In genomic region chr2:88735853-88736252, GRCh38 we compare ENCODE assay signal across 1 cellular context.
TF ChIP-seq lines count a peak whose summit lies in the region.

No MANE protein-coding gene starts in this region.

TF ChIP-seq in K562, 482 proteins besides CTCF, POLR2A, EP300 and RAD21 (continued from another document and continues in another):
- TF ChIP-seq RERE (CRISPR knock-in tag; IDR thresholded peaks at IDR 0.05; ENCODE audit: borderline replicate concordance) (no peak), U2AF1 (optimal IDR thresholded peaks at IDR 0.05; ENCODE audit: low read depth, low read length) (no peak), ZNF436 (CRISPR knock-in tag; IDR thresholded peaks at IDR 0.05) (no peak), SMAD1 (IDR thresholded peaks at IDR 0.05; ENCODE audit: low read depth, low read length, partially characterized antibody) (no peak), ASH1L (IDR thresholded peaks at IDR 0.05; ENCODE audit: borderline replicate concordance, low read depth, partially characterized antibody) (no peak), IRF9 (tag; IDR thresholded peaks at IDR 0.05) (no peak), ZNF395 (CRISPR knock-in tag; IDR thresholded peaks at IDR 0.05) (no peak), MAFK (IDR thresholded peaks at IDR 0.05; ENCODE audit: low read length) (peak; percentile 78; the same call in 1 of the 2 replicates), ZNF140 (CRISPR knock-in tag; IDR thresholded peaks at IDR 0.05) (no peak), ZC3H4 (CRISPR knock-in tag; IDR thresholded peaks at IDR 0.05; ENCODE audit: borderline replicate concordance) (no peak), ZNF778 (CRISPR knock-in tag; IDR thresholded peaks at IDR 0.05) (no peak), CAMTA2 (CRISPR knock-in tag; conservative IDR thresholded peaks at IDR 0.05) (no peak), ZNF263 (CRISPR knock-in tag; IDR thresholded peaks at IDR 0.05; ENCODE audit: borderline replicate concordance) (no peak), PML (IDR thresholded peaks at IDR 0.05; ENCODE audit: low read length) (no peak), FOXM1 (IDR thresholded peaks at IDR 0.05; ENCODE audit: low read depth) (no peak), FOXM1 (CRISPR knock-in tag; IDR thresholded peaks at IDR 0.05; ENCODE audit: low read depth) (no peak), CHAMP1 (IDR thresholded peaks at IDR 0.05) (no peak), CREB3L1 (IDR thresholded peaks at IDR 0.05; ENCODE audit: borderline replicate concordance, low read depth) (no peak), ATF3 (IDR thresholded peaks at IDR 0.05) (no peak), ATF3 (CRISPR knock-in tag; conservative IDR thresholded peaks at IDR 0.05) (no peak), RUNX1 (IDR thresholded peaks at IDR 0.05; ENCODE audit: low read depth) (no peak), PHF20 (IDR thresholded peaks at IDR 0.05; ENCODE audit: partially characterized antibody) (no peak), MAFG (tag; conservative IDR thresholded peaks at IDR 0.05) (peak; percentile 89), ZSCAN29 (IDR thresholded peaks at IDR 0.05) (no peak), GABPB2 (CRISPR knock-in tag; conservative IDR thresholded peaks at IDR 0.05) (no peak), NR2F6 (CRISPR knock-in tag; IDR thresholded peaks at IDR 0.05) (no peak), SREBF1 (IDR thresholded peaks at IDR 0.05; ENCODE audit: borderline replicate concordance, low read depth, low read length) (no peak), FOXJ2 (tag; IDR thresholded peaks at IDR 0.05) (no peak), CSDE1 (IDR thresholded peaks at IDR 0.05) (no peak), HOXB6 (CRISPR knock-in tag; IDR thresholded peaks at IDR 0.05; ENCODE audit: borderline replicate concordance) (no peak), PTRF (tag; IDR thresholded peaks at IDR 0.05) (no peak), NCOR1 (IDR thresholded peaks at IDR 0.05) (no peak), ZNF583 (CRISPR knock-in tag; IDR thresholded peaks at IDR 0.05) (no peak), ZNF639 (CRISPR knock-in tag; conservative IDR thresholded peaks at IDR 0.05 in 1 of 2, IDR thresholded peaks at IDR 0.05 in 1 of 2) (no peak), THRB (CRISPR knock-in tag; conservative IDR thresholded peaks at IDR 0.05) (no peak), YBX1 (IDR thresholded peaks at IDR 0.05) (no peak), HIVEP1 (CRISPR knock-in tag; IDR thresholded peaks at IDR 0.05) (no peak), ZNF41 (CRISPR knock-in tag; conservative IDR thresholded peaks at IDR 0.05) (no peak), RHOXF2B (CRISPR knock-in tag; conservative IDR thresholded peaks at IDR 0.05) (no peak), MAFF (IDR thresholded peaks at IDR 0.05; ENCODE audit: low read length) (peak; percentile 57), HNRNPH1 (optimal IDR thresholded peaks at IDR 0.05; ENCODE audit: low read depth, low read length) (no peak), CBFA2T3 (IDR thresholded peaks at IDR 0.05) (0 out of 2 replicates have a peak, but pooled peaks have one; percentile 11), CLOCK (CRISPR knock-in tag; IDR thresholded peaks at IDR 0.05; ENCODE audit: borderline replicate concordance) (no peak), ARHGAP35 (IDR thresholded peaks at IDR 0.05; ENCODE audit: partially characterized antibody) (no peak), KAT2B (IDR thresholded peaks at IDR 0.05; ENCODE audit: low read depth, low read length) (no peak), ZNF354B (CRISPR knock-in tag; IDR thresholded peaks at IDR 0.05) (no peak), XRCC3 (IDR thresholded peaks at IDR 0.05) (no peak), ZNF511 (CRISPR knock-in tag; IDR thresholded peaks at IDR 0.05) (no peak), ETS2 (tag; IDR thresholded peaks at IDR 0.05; ENCODE audit: borderline replicate concordance, poor library complexity, severe bottlenecking) (no peak), EZH2 (IDR thresholded peaks at IDR 0.05; ENCODE audit: borderline replicate concordance, low read depth, low read length) (no peak), CTBP1 (IDR thresholded peaks at IDR 0.05; ENCODE audit: borderline replicate concordance) (peak; percentile 36; the same call in 1 of the 2 replicates)
